Comparison of ENCODE assay signal across 17 cellular contexts in genomic region chr21:43608225-43608624, GRCh38. TPM values are rescaled to one million over a fixed set of nuclear protein-coding genes. Genes with fewer than 3 reads are reported as not detected.
DNase-seq lines count a peak whose midpoint lies in the region; ATAC-seq and TF ChIP-seq lines count a peak whose summit lies in the region.
"Had no signal": no experiment of that assay in that cellular context is flagged by ENCODE, and none has a peak within 500 bp of the region (broad histone marks: within the 10 kb centered on the region; RNA-seq: fewer than 3 reads in every experiment).

No MANE protein-coding gene starts in this region.

- ATAC-seq in RWPE2 (ENCODE audit: low read depth) (peak; percentile 46; the same call in 2 of the 3 replicates), HG02588 (IDR thresholded peaks at IDR 0.05; ENCODE audit: unreplicated experiment) (no peak)
- ATAC-seq: activated CD8-positive, alpha-beta T cell treated with anti-CD3 and anti-CD28 coated beads, Interleukin-2, amount 10 ng/mL, durations not matched to agents 7 days and 5 days; right cardiac atrium had no signal

- no peak overlapping the region for H3K4me2 ChIP-seq in GM23248 (ENCODE audit: unreplicated experiment)
- H3K4me2 ChIP-seq in fibroblast of lung (ENCODE audit: extremely low read depth, insufficient read depth, low read length) = no peak overlapping the region

- H3K9ac ChIP-seq in GM23248 (no peak overlapping the region), fibroblast of lung (ENCODE audit: insufficient read depth, low read length) (no peak overlapping the region)

- H3K36me3 ChIP-seq in GM23248 (ENCODE audit: low read depth) (no peaks in the 10 kb centered on the region), RWPE2 (ENCODE audit: low read depth) (no peaks in the 10 kb centered on the region), fibroblast of lung (ENCODE audit: control insufficient read depth, insufficient read depth, low read length) (no peaks in the 10 kb centered on the region)
- H3K36me3 ChIP-seq: esophagus squamous epithelium, HAP-1 had no signal

- DNase-seq in GM23248 (peak; percentile 63), RWPE2 (ENCODE audit: low spot score) (no peak), fibroblast of lung (ENCODE audit: low read depth in 2 of 2) (peak; percentile 87 to 92), renal cortical epithelial cell (ENCODE audit: low read depth) (peak; percentile 76), AG08396 (ENCODE audit: low spot score) (no peak), GM13976 (ENCODE audit: low spot score) (no peak)
- DNase-seq: activated CD8-positive, alpha-beta T cell treated with anti-CD3 and anti-CD28 coated beads, Interleukin-2, amount 10 ng/mL, durations not matched to agents 7 days and 5 days; activated gamma-delta T cell; CD8-positive, alpha-beta memory T cell; esophagus squamous epithelium; GF-D8; kidney; NCI-H1417 treated with DMSO at 0.1 percent for 48 hours; NCI-H524; right cardiac atrium had no signal

- H3K27ac ChIP-seq in GM23248 = no peak overlapping the region
- H3K27ac ChIP-seq in RWPE2 (ENCODE audit: poor library complexity, severe bottlenecking) = peak overlapping the region; percentile 100
- no peak overlapping the region for H3K27ac ChIP-seq in fibroblast of lung (ENCODE audit: insufficient read depth, low read length)
- H3K27ac ChIP-seq: esophagus squamous epithelium had no signal

- H3F3A ChIP-seq in GM23248 (ENCODE audit: insufficient read depth) = peaks cover 8% of the 10 kb centered on the region; the same call in 1 of the 2 replicates

- no peaks in the 10 kb centered on the region for H3K9me2 ChIP-seq in GM23248 (ENCODE audit: insufficient read depth)

- H3K4me3 ChIP-seq in GM23248 (no peak overlapping the region), RWPE2 (ENCODE audit: severe bottlenecking) (no peak overlapping the region), fibroblast of lung (replicated peaks in 1 of 4; ENCODE audit: control extremely low read depth in 1 of 4, insufficient read depth in 1 of 4, low read depth in 3 of 4, low read length in 4 of 4) (no peak overlapping the region)
- H3K4me3 ChIP-seq: esophagus squamous epithelium, HAP-1 had no signal

- no peaks in the 10 kb centered on the region for H3K79me2 ChIP-seq in GM23248 (ENCODE audit: insufficient read depth)
- H3K79me2 ChIP-seq in fibroblast of lung (ENCODE audit: control insufficient read depth, insufficient read depth, low read length) = no peaks in the 10 kb centered on the region

- H3K4me1 ChIP-seq in GM23248 (ENCODE audit: insufficient read depth) (peaks cover 16% of the 10 kb centered on the region), RWPE2 (ENCODE audit: insufficient read depth, poor library complexity, severe bottlenecking) (peaks cover 34% of the 10 kb centered on the region), fibroblast of lung (ENCODE audit: control insufficient read depth, extremely low read depth, insufficient read depth, low read length) (peaks cover 10% of the 10 kb centered on the region)

- H2AFZ ChIP-seq in GM23248 (no peak overlapping the region), fibroblast of lung (ENCODE audit: low read length) (no peak overlapping the region)

- in situ Hi-C loops in GM23248 (cut with MboI) (no loop called here), GM13976 (cut with MboI; ENCODE audit: low sequenced_read_pairs, unreplicated experiment) (no loop called here)

- TF ChIP-seq CTCF in RWPE2 (IDR thresholded peaks at IDR 0.05; ENCODE audit: poor library complexity, severe bottlenecking) (no peak), fibroblast of lung (conservative IDR thresholded peaks at IDR 0.05 in 1 of 2, IDR thresholded peaks at IDR 0.05 in 1 of 2; ENCODE audit: low read depth in 1 of 2, low read length in 2 of 2) (no peak), GM13976 (IDR thresholded peaks at IDR 0.05; ENCODE audit: borderline replicate concordance, control extremely low read depth, extremely low read depth, insufficient read depth, missing control alignments) (no peak)

- H4K20me1 ChIP-seq in GM23248 (ENCODE audit: insufficient read depth) (no peaks in the 10 kb centered on the region), fibroblast of lung (ENCODE audit: control insufficient read depth, extremely low read depth, insufficient read depth, low read length) (no peaks in the 10 kb centered on the region)

- no peaks in the 10 kb centered on the region for H3K9me3 ChIP-seq in GM23248 (ENCODE audit: low read depth)
- no peaks in the 10 kb centered on the region for H3K9me3 ChIP-seq in RWPE2 (ENCODE audit: severe bottlenecking)
- no peaks in the 10 kb centered on the region for H3K9me3 ChIP-seq in fibroblast of lung (ENCODE audit: control insufficient read depth, insufficient read depth, low read depth, low read length)
- H3K9me3 ChIP-seq: esophagus squamous epithelium, HAP-1 had no signal

- 22 to 26% methylated on average over 3 of the region's 3 CpGs for WGBS in GM23248 (ENCODE audit: low coverage in 1 of 2, low lambda C conversion rate in 2 of 2, missing lambda C conversion rate in 2 of 2), 2 experiments

- H3K27me3 ChIP-seq in GM23248 (replicated peaks; ENCODE audit: insufficient read depth) = no peaks in the 10 kb centered on the region
- no peaks in the 10 kb centered on the region for H3K27me3 ChIP-seq in RWPE2 (ENCODE audit: insufficient read depth, poor library complexity, severe bottlenecking)
- no peaks in the 10 kb centered on the region for H3K27me3 ChIP-seq in fibroblast of lung (ENCODE audit: control insufficient read depth, insufficient read depth, low read length)
- H3K27me3 ChIP-seq: esophagus squamous epithelium had no signal

RNA-seq across cellular contexts. Expression of gene HSF2BP, which starts 51.1 kb away (rescaled TPM):
- total RNA-seq in GM23248 (2014; rRNA removed; shearing (Covaris generic)) = 2.5 and 4.8 TPM in 2 replicates
- polyA plus RNA-seq in GM23248 (2016; fragmentation: Nextera tagmentation; extraction: Ambion mirVana) = 1.6 TPM in 2 replicates
- total RNA-seq in fibroblast of lung = 1.2 and 1.8 TPM in 2 replicates
- 0.60 and 0.70 TPM in 2 replicates for polyA plus RNA-seq in fibroblast of lung
- polyA plus RNA-seq in fibroblast of lung (2012) = 0.43 and 0.44 TPM in 2 replicates
- 0.67 TPM in 1 of 2 replicates, not detected in the other for polyA minus RNA-seq in fibroblast of lung (ENCODE audit: low replicate concordance)
- total RNA-seq in renal cortical epithelial cell = 2.6 and 3.8 TPM in 2 replicates

RNA-seq across cellular contexts. Expression of gene RRP1B, which starts 51.1 kb away (rescaled TPM):
- 14.0 and 15.0 TPM in 2 replicates for total RNA-seq in GM23248 (2014; rRNA removed; shearing (Covaris generic))
- polyA plus RNA-seq in GM23248 (2016; fragmentation: Nextera tagmentation; extraction: Ambion mirVana) (12.9 and 13.6 TPM in 2 replicates), fibroblast of lung (11.7 and 17.7 TPM in 2 replicates)
- total RNA-seq in fibroblast of lung (16.9 and 20.3 TPM in 2 replicates), renal cortical epithelial cell (24.2 and 26.4 TPM in 2 replicates)
- 12.0 and 17.3 TPM in 2 replicates for polyA plus RNA-seq in fibroblast of lung (2012)
- 11.5 and 20.2 TPM in 2 replicates for polyA minus RNA-seq in fibroblast of lung (ENCODE audit: low replicate concordance)

Comparison
In these comparisons a context has a peak if more than half of its experiments do, and no peak if none do; other contexts are left out.
1. DNase-seq: peak in GM23248 (single experiment), fibroblast of lung (2 of 2) and renal cortical epithelial cell (single experiment); none in RWPE2 (single experiment), AG08396 (single experiment) and GM13976 (single experiment).